10 cellular contexts compared by ENCODE assay signal in genomic region chr6:12137480-12137879, GRCh38.
DNase-seq lines count a peak whose midpoint lies in the region; ATAC-seq, FAIRE-seq and TF ChIP-seq lines count a peak whose summit lies in the region.
"Had no signal": no experiment of that assay in that cellular context is flagged by ENCODE, and none has a peak within 500 bp of the region (broad histone marks: within the 10 kb centered on the region; RNA-seq: fewer than 3 reads in every experiment).

No MANE protein-coding gene starts in this region.

- no peak overlapping the region for H3K4me3 Mint-ChIP-seq in astrocyte (ENCODE audit: unreplicated experiment)
- H3K4me3 Mint-ChIP-seq in natural killer cell treated with Interleukin-12 subunit alpha and Interleukin-12 subunit beta and Interleukin-15 and Interleukin-18, amount 100 ng/mL, for 72 hours, result no peak overlapping the region
- H3K4me3 Mint-ChIP-seq: B cell, endodermal cell had no signal

- H3K27ac ChIP-seq in astrocyte (ENCODE audit: low read depth, low read length), result peak overlapping the region; percentile 43
- no peak overlapping the region for H3K27ac ChIP-seq in right atrium auricular region
- no peak overlapping the region for H3K27ac ChIP-seq in testis

- DNase-seq in NCI-H2171 treated with DMSO at 0.1 percent for 48 hours (lab: John Stamatoyannopoulos, UW), result peak; percentile 24
- DNase-seq in NCI-H2171 (lab: John Stamatoyannopoulos, UW), result no peak
- peak; percentile 69 for DNase-seq in astrocyte (ENCODE audit: low read depth)
- peak; percentile 81 for DNase-seq in right atrium auricular region (ENCODE audit: low spot score)
- DNase-seq in testis, result peak; percentile 73
- no peak for DNase-seq in natural killer cell treated with Interleukin-12 subunit alpha and Interleukin-12 subunit beta and Interleukin-15 and Interleukin-18, amount 100 ng/mL, for 72 hours (ENCODE audit: low spot score)
- no peak for DNase-seq in KG1 (lab: John Stamatoyannopoulos, UW)
- DNase-seq: endodermal cell had no signal

- peak overlapping the region; percentile 30 for H3K4me2 ChIP-seq in astrocyte (ENCODE audit: low read length)

- H3K9me3 Mint-ChIP-seq in astrocyte (ENCODE audit: unreplicated experiment), result peaks cover 5% of the 10 kb centered on the region
- peaks cover 11% of the 10 kb centered on the region for H3K9me3 Mint-ChIP-seq in natural killer cell treated with Interleukin-12 subunit alpha and Interleukin-12 subunit beta and Interleukin-15 and Interleukin-18, amount 100 ng/mL, for 72 hours

- peak overlapping the region; percentile 75 for H3K27ac Mint-ChIP-seq in astrocyte (ENCODE audit: unreplicated experiment)
- no peak overlapping the region for H3K27ac Mint-ChIP-seq in natural killer cell treated with Interleukin-12 subunit alpha and Interleukin-12 subunit beta and Interleukin-15 and Interleukin-18, amount 100 ng/mL, for 72 hours
- H3K27ac Mint-ChIP-seq: B cell, endodermal cell had no signal

- intact Hi-C loops in testis (cut with DNase I; ENCODE audit: low total_unique reads), result no loop called here

- 87 to 92% methylated on average over 1 of the region's 1 CpG for WGBS in testis, 2 donors

- no peak for ATAC-seq in natural killer cell treated with Interleukin-12 subunit alpha and Interleukin-12 subunit beta and Interleukin-15 and Interleukin-18, amount 100 ng/mL, for 72 hours
- ATAC-seq in HG03135 (IDR thresholded peaks at IDR 0.05; ENCODE audit: unreplicated experiment), result no peak

- no peaks in the 10 kb centered on the region for H3K27me3 Mint-ChIP-seq in astrocyte (ENCODE audit: low read depth, unreplicated experiment)
- H3K27me3 Mint-ChIP-seq in natural killer cell treated with Interleukin-12 subunit alpha and Interleukin-12 subunit beta and Interleukin-15 and Interleukin-18, amount 100 ng/mL, for 72 hours, result no peaks in the 10 kb centered on the region
- H3K27me3 Mint-ChIP-seq: B cell had no signal

- no peak overlapping the region for H2AFZ ChIP-seq in astrocyte (ENCODE audit: low read depth, low read length)

- H3K9me3 ChIP-seq in astrocyte (ENCODE audit: insufficient read depth, low read depth, low read length) (no peaks in the 10 kb centered on the region), right atrium auricular region (no peaks in the 10 kb centered on the region), testis (no peaks in the 10 kb centered on the region)

- H3K4me3 ChIP-seq in astrocyte (ENCODE audit: insufficient read depth, low read depth, low read length) (no peak overlapping the region), right atrium auricular region (no peak overlapping the region), testis (no peak overlapping the region)

- no peak for FAIRE-seq in astrocyte (lab: Jason Lieb, UNC)

- peaks cover 32% of the 10 kb centered on the region for H3K36me3 Mint-ChIP-seq in astrocyte (ENCODE audit: low read depth, unreplicated experiment)
- H3K36me3 Mint-ChIP-seq in natural killer cell treated with Interleukin-12 subunit alpha and Interleukin-12 subunit beta and Interleukin-15 and Interleukin-18, amount 100 ng/mL, for 72 hours, result peaks cover 33% of the 10 kb centered on the region

- peaks cover 3% of the 10 kb centered on the region for H3K36me3 ChIP-seq in astrocyte (ENCODE audit: insufficient read depth, low read length)
- peaks cover 29% of the 10 kb centered on the region for H3K36me3 ChIP-seq in right atrium auricular region
- no peaks in the 10 kb centered on the region for H3K36me3 ChIP-seq in testis (ENCODE audit: low read depth, missing control alignments)

- no peak for TF ChIP-seq POLR2A in testis (IDR thresholded peaks at IDR 0.05)

- TF ChIP-seq CTCF in astrocyte (IDR thresholded peaks at IDR 0.05; ENCODE audit: insufficient read depth, low read depth, low read length) (no peak), right atrium auricular region (IDR thresholded peaks at IDR 0.05) (no peak), testis (IDR thresholded peaks at IDR 0.05) (no peak)

- H4K20me1 ChIP-seq in astrocyte (ENCODE audit: insufficient read depth, low read length), result no peaks in the 10 kb centered on the region

- H3K4me1 Mint-ChIP-seq in astrocyte (ENCODE audit: low read depth, unreplicated experiment), result peaks cover 17% of the 10 kb centered on the region
- H3K4me1 Mint-ChIP-seq in natural killer cell treated with Interleukin-12 subunit alpha and Interleukin-12 subunit beta and Interleukin-15 and Interleukin-18, amount 100 ng/mL, for 72 hours (ENCODE audit: low read depth in 2 of 2), result peaks cover 10% of the 10 kb centered on the region in 2 donors
- H3K4me1 Mint-ChIP-seq: endodermal cell had no signal

- H3K27me3 ChIP-seq in astrocyte (ENCODE audit: insufficient read depth, low read length) (no peaks in the 10 kb centered on the region), right atrium auricular region (no peaks in the 10 kb centered on the region), testis (no peaks in the 10 kb centered on the region)

- H3K4me1 ChIP-seq in astrocyte (ENCODE audit: insufficient read depth, low read length), result peaks cover 16% of the 10 kb centered on the region
- peaks cover 0 to 18% of the 10 kb centered on the region in 2 donors for H3K4me1 ChIP-seq in right atrium auricular region
- H3K4me1 ChIP-seq in testis, result no peaks in the 10 kb centered on the region

- H3K9ac ChIP-seq in astrocyte (ENCODE audit: low read length), result peak overlapping the region; percentile 29

- H3K79me2 ChIP-seq in astrocyte (ENCODE audit: insufficient read depth, low read length), result no peaks in the 10 kb centered on the region

Comparison
In these comparisons a context has a peak if more than half of its experiments do, and no peak if none do; other contexts are left out.
1. DNase-seq: peak in NCI-H2171 treated with DMSO at 0.1 percent for 48 hours (single experiment), astrocyte (single experiment), right atrium auricular region (single experiment) and testis (single experiment); none in NCI-H2171 (single experiment), natural killer cell treated with Interleukin-12 subunit alpha and Interleukin-12 subunit beta and Interleukin-15 and Interleukin-18, amount 100 ng/mL, for 72 hours (single experiment) and KG1 (single experiment).